In genomic region chr2:169073972-169074751, GRCh38 we compare ENCODE assay signal across 1 cellular context.
TF ChIP-seq lines count a peak whose summit lies in the region.

No MANE protein-coding gene starts in this region.

TF ChIP-seq in K562, 482 proteins besides CTCF, POLR2A, EP300 and RAD21 (continues in another document):
- no peak for TF ChIP-seq BRD4 (IDR thresholded peaks at IDR 0.05)
- TF ChIP-seq ZNF644 (tag; IDR thresholded peaks at IDR 0.05; ENCODE audit: low read depth) = no peak
- TF ChIP-seq ZNF143 (CRISPR knock-in tag; IDR thresholded peaks at IDR 0.05) = no peak
- TF ChIP-seq NKRF (IDR thresholded peaks at IDR 0.05; ENCODE audit: borderline replicate concordance) = no peak
- TF ChIP-seq, protein P1, sequence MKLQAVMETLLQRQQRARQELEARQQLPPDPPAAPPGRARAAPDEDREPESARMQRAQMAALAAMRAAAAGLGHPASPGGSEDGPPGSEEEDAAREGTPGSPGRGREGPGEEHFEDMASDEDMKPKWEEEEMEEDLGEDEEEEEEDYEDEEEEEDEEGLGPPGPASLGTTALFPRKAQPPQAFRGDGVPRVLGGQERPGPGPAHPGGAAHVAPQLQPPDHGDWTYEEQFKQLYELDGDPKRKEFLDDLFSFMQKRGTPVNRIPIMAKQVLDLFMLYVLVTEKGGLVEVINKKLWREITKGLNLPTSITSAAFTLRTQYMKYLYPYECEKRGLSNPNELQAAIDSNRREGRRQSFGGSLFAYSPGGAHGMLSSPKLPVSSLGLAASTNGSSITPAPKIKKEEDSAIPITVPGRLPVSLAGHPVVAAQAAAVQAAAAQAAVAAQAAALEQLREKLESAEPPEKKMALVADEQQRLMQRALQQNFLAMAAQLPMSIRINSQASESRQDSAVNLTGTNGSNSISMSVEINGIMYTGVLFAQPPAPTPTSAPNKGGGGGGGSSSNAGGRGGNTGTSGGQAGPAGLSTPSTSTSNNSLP (IDR thresholded peaks at IDR 0.05; ENCODE audit: borderline replicate concordance, low read depth, low read length) = no peak
- no peak for TF ChIP-seq ZBTB34 (CRISPR knock-in tag; IDR thresholded peaks at IDR 0.05)
- no peak for TF ChIP-seq ZNF75A (CRISPR knock-in tag; IDR thresholded peaks at IDR 0.05)
- TF ChIP-seq LCOR (CRISPR knock-in tag; IDR thresholded peaks at IDR 0.05) = no peak
- TF ChIP-seq HOMEZ (CRISPR knock-in tag; IDR thresholded peaks at IDR 0.05) = no peak
- TF ChIP-seq ZNF766 (CRISPR knock-in tag; conservative IDR thresholded peaks at IDR 0.05) = 0 out of 2 replicates have a peak, but pooled peaks have one; percentile 37
- TF ChIP-seq, protein P2, sequence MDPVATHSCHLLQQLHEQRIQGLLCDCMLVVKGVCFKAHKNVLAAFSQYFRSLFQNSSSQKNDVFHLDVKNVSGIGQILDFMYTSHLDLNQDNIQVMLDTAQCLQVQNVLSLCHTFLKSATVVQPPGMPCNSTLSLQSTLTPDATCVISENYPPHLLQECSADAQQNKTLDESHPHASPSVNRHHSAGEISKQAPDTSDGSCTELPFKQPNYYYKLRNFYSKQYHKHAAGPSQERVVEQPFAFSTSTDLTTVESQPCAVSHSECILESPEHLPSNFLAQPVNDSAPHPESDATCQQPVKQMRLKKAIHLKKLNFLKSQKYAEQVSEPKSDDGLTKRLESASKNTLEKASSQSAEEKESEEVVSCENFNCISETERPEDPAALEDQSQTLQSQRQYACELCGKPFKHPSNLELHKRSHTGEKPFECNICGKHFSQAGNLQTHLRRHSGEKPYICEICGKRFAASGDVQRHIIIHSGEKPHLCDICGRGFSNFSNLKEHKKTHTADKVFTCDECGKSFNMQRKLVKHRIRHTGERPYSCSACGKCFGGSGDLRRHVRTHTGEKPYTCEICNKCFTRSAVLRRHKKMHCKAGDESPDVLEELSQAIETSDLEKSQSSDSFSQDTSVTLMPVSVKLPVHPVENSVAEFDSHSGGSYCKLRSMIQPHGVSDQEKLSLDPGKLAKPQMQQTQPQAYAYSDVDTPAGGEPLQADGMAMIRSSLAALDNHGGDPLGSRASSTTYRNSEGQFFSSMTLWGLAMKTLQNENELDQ (CRISPR knock-in tag; IDR thresholded peaks at IDR 0.05; ENCODE audit: borderline replicate concordance) = no peak
- no peak for TF ChIP-seq OTX1 (CRISPR knock-in tag; IDR thresholded peaks at IDR 0.05)
- no peak for TF ChIP-seq WHSC1 (IDR thresholded peaks at IDR 0.05; ENCODE audit: low read length)
- no peak for TF ChIP-seq ZBTB33 (CRISPR knock-in tag; IDR thresholded peaks at IDR 0.05)
- no peak for TF ChIP-seq ARNT (IDR thresholded peaks at IDR 0.05)
- TF ChIP-seq U2AF2 (optimal IDR thresholded peaks at IDR 0.05; ENCODE audit: low read depth, low read length) = no peak
- 0 out of 4 replicates have a peak, but pooled peaks of 1 of the 2 experiments have one; percentile 16 for TF ChIP-seq TBL1XR1 (IDR thresholded peaks at IDR 0.05; ENCODE audit: low read length in 2 of 2)
- TF ChIP-seq ZNF311 (CRISPR knock-in tag; IDR thresholded peaks at IDR 0.05) = no peak
- no peak for TF ChIP-seq AFF1 (IDR thresholded peaks at IDR 0.05; ENCODE audit: low read depth in 1 of 2, partially characterized antibody in 2 of 2)
- TF ChIP-seq, protein P3, sequence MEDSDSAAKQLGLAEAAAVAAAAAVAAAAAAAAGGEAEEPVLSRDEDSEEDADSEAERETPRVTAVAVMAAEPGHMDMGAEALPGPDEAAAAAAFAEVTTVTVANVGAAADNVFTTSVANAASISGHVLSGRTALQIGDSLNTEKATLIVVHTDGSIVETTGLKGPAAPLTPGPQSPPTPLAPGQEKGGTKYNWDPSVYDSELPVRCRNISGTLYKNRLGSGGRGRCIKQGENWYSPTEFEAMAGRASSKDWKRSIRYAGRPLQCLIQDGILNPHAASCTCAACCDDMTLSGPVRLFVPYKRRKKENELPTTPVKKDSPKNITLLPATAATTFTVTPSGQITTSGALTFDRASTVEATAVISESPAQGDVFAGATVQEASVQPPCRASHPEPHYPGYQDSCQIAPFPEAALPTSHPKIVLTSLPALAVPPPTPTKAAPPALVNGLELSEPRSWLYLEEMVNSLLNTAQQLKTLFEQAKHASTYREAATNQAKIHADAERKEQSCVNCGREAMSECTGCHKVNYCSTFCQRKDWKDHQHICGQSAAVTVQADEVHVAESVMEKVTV (CRISPR knock-in tag; IDR thresholded peaks at IDR 0.05) = no peak
- no peak for TF ChIP-seq ZNF583 (CRISPR knock-in tag; IDR thresholded peaks at IDR 0.05)
- no peak for TF ChIP-seq ZNF696 (CRISPR knock-in tag; conservative IDR thresholded peaks at IDR 0.05)
- TF ChIP-seq, protein P4, sequence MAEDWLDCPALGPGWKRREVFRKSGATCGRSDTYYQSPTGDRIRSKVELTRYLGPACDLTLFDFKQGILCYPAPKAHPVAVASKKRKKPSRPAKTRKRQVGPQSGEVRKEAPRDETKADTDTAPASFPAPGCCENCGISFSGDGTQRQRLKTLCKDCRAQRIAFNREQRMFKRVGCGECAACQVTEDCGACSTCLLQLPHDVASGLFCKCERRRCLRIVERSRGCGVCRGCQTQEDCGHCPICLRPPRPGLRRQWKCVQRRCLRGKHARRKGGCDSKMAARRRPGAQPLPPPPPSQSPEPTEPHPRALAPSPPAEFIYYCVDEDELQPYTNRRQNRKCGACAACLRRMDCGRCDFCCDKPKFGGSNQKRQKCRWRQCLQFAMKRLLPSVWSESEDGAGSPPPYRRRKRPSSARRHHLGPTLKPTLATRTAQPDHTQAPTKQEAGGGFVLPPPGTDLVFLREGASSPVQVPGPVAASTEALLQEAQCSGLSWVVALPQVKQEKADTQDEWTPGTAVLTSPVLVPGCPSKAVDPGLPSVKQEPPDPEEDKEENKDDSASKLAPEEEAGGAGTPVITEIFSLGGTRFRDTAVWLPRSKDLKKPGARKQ (CRISPR knock-in tag; IDR thresholded peaks at IDR 0.05) = no peak
- TF ChIP-seq, protein P5, sequence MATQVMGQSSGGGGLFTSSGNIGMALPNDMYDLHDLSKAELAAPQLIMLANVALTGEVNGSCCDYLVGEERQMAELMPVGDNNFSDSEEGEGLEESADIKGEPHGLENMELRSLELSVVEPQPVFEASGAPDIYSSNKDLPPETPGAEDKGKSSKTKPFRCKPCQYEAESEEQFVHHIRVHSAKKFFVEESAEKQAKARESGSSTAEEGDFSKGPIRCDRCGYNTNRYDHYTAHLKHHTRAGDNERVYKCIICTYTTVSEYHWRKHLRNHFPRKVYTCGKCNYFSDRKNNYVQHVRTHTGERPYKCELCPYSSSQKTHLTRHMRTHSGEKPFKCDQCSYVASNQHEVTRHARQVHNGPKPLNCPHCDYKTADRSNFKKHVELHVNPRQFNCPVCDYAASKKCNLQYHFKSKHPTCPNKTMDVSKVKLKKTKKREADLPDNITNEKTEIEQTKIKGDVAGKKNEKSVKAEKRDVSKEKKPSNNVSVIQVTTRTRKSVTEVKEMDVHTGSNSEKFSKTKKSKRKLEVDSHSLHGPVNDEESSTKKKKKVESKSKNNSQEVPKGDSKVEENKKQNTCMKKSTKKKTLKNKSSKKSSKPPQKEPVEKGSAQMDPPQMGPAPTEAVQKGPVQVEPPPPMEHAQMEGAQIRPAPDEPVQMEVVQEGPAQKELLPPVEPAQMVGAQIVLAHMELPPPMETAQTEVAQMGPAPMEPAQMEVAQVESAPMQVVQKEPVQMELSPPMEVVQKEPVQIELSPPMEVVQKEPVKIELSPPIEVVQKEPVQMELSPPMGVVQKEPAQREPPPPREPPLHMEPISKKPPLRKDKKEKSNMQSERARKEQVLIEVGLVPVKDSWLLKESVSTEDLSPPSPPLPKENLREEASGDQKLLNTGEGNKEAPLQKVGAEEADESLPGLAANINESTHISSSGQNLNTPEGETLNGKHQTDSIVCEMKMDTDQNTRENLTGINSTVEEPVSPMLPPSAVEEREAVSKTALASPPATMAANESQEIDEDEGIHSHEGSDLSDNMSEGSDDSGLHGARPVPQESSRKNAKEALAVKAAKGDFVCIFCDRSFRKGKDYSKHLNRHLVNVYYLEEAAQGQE (CRISPR knock-in tag; IDR thresholded peaks at IDR 0.05; ENCODE audit: low read depth) = no peak
- no peak for TF ChIP-seq KLF16 (IDR thresholded peaks at IDR 0.05)
- TF ChIP-seq FOXA3 (CRISPR knock-in tag; conservative IDR thresholded peaks at IDR 0.05 in 1 of 2, IDR thresholded peaks at IDR 0.05 in 1 of 2) = 0 out of 4 replicates have a peak, but pooled peaks of 1 of the 2 experiments have one; percentile 50
- TF ChIP-seq, protein P6, sequence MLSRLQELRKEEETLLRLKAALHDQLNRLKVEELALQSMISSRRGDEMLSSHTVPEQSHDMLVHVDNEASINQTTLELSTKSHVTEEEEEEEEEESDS (CRISPR knock-in tag; IDR thresholded peaks at IDR 0.05) = no peak
- TF ChIP-seq, protein P7, sequence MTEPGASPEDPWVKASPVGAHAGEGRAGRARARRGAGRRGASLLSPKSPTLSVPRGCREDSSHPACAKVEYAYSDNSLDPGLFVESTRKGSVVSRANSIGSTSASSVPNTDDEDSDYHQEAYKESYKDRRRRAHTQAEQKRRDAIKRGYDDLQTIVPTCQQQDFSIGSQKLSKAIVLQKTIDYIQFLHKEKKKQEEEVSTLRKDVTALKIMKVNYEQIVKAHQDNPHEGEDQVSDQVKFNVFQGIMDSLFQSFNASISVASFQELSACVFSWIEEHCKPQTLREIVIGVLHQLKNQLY (CRISPR knock-in tag; conservative IDR thresholded peaks at IDR 0.05) = no peak
- TF ChIP-seq NCOA4 (IDR thresholded peaks at IDR 0.05; ENCODE audit: partially characterized antibody) = no peak
- TF ChIP-seq ZNF197 (CRISPR knock-in tag; IDR thresholded peaks at IDR 0.05; ENCODE audit: low read depth) = no peak
